14 cellular contexts compared by ENCODE assay signal in genomic region chr19:7979011-7979410, GRCh38. TPM values are rescaled to one million over a fixed set of nuclear protein-coding genes. Genes with fewer than 3 reads are reported as not detected.
DNase-seq lines count a peak whose midpoint lies in the region; ATAC-seq, FAIRE-seq and TF ChIP-seq lines count a peak whose summit lies in the region.
"Had no signal": no experiment of that assay in that cellular context is flagged by ENCODE, and none has a peak within 500 bp of the region (broad histone marks: within the 10 kb centered on the region; RNA-seq: fewer than 3 reads in every experiment).

No MANE protein-coding gene starts in this region.

- H3K4me3 ChIP-seq in keratinocyte (ENCODE audit: control insufficient read depth in 2 of 3, extremely low read depth in 1 of 3, insufficient read depth in 2 of 3, low read depth in 1 of 3, low read length in 3 of 3) (no peak overlapping the region), osteoblast (ENCODE audit: insufficient read depth, low read length) (no peak overlapping the region), heart right ventricle (no peak overlapping the region), tibial artery (no peak overlapping the region)
- H3K4me3 ChIP-seq: HAP-1, SJCRH30 had no signal

- H4K20me1 ChIP-seq in keratinocyte (ENCODE audit: control insufficient read depth, extremely low read depth, insufficient read depth, low read length) (peaks cover 26% of the 10 kb centered on the region), osteoblast (ENCODE audit: insufficient read depth, low read length) (peaks cover 46% of the 10 kb centered on the region)

- peaks cover 45 to 46% of the 10 kb centered on the region in 2 experiments for H3K36me3 ChIP-seq in keratinocyte (ENCODE audit: control insufficient read depth in 2 of 2, extremely low read depth in 1 of 2, insufficient read depth in 2 of 2, low read length in 2 of 2)
- peaks cover 66% of the 10 kb centered on the region for H3K36me3 ChIP-seq in osteoblast (ENCODE audit: insufficient read depth, low read length)
- H3K36me3 ChIP-seq in heart right ventricle: peaks cover 0 to 95% (median 34%) of the 10 kb centered on the region in 9 donors
- H3K36me3 ChIP-seq in tibial artery: peaks cover 26 to 94% (median 90%) of the 10 kb centered on the region in 3 donors

- H3K4me1 ChIP-seq in keratinocyte (ENCODE audit: control insufficient read depth, extremely low read depth, insufficient read depth, low read length) (peaks cover 25% of the 10 kb centered on the region), osteoblast (ENCODE audit: insufficient read depth, low read length) (no peaks in the 10 kb centered on the region), heart right ventricle (peaks cover 0 to 52% (median 28%) of the 10 kb centered on the region in 9 donors), tibial artery (peaks cover 0 to 4% (median 0%) of the 10 kb centered on the region in 4 donors)
- H3K4me1 ChIP-seq: HAP-1, SJCRH30 had no signal

- H3K4me2 ChIP-seq in keratinocyte (ENCODE audit: control insufficient read depth, extremely low read depth, insufficient read depth, low read depth, low read length) (no peak overlapping the region), osteoblast (ENCODE audit: insufficient read depth, low read length) (no peak overlapping the region)

- H3K79me2 ChIP-seq in keratinocyte (ENCODE audit: control insufficient read depth, insufficient read depth, low read length) (peaks cover 64% of the 10 kb centered on the region), osteoblast (ENCODE audit: insufficient read depth, low read length) (peaks cover 45% of the 10 kb centered on the region)

- no peak overlapping the region for H2AFZ ChIP-seq in keratinocyte (ENCODE audit: control insufficient read depth, low read length)
- H2AFZ ChIP-seq in osteoblast (ENCODE audit: low read length): no peak overlapping the region

- H3K9ac ChIP-seq in keratinocyte (ENCODE audit: control insufficient read depth, extremely low read depth, insufficient read depth, low read length): no peak overlapping the region

- 80 to 85% methylated on average over 10 of the region's 10 CpGs for WGBS in heart right ventricle, 2 donors

- no peak for ATAC-seq in heart right ventricle
- ATAC-seq in GM18498 (IDR thresholded peaks at IDR 0.05; ENCODE audit: unreplicated experiment): no peak

- H3K9me3 ChIP-seq in keratinocyte (ENCODE audit: control insufficient read depth, low read depth, low read length): no peaks in the 10 kb centered on the region
- no peaks in the 10 kb centered on the region for H3K9me3 ChIP-seq in osteoblast (ENCODE audit: low read depth, low read length)
- no peaks in the 10 kb centered on the region for H3K9me3 ChIP-seq in heart right ventricle
- no peaks in the 10 kb centered on the region for H3K9me3 ChIP-seq in tibial artery
- H3K9me3 ChIP-seq: HAP-1, SJCRH30 had no signal

- dilution Hi-C loops in keratinocyte (cut with MboI; ENCODE audit: extremely low pct_ligation_motif_present, low sequenced_read_pairs): no loop called here

- H3K27me3 ChIP-seq in keratinocyte (ENCODE audit: control insufficient read depth, extremely low read depth, insufficient read depth, low read length) (no peaks in the 10 kb centered on the region), osteoblast (ENCODE audit: insufficient read depth, low read length) (no peaks in the 10 kb centered on the region), heart right ventricle (no peaks in the 10 kb centered on the region), tibial artery (no peaks in the 10 kb centered on the region)
- H3K27me3 ChIP-seq: SJCRH30 had no signal

- intact Hi-C loops in heart right ventricle (cut with DNase I) (loop anchor here in 2 of 10 donors (10.0 kb wide), 1 partner anchor 176 kb away; no protein-coding TSS in a partner anchor), tibial artery (cut with DNase I; ENCODE audit: low total_unique reads) (no loop called here)

- no peak overlapping the region for H3K27ac ChIP-seq in VCaP
- peak overlapping the region; percentile 55 for H3K27ac ChIP-seq in keratinocyte (ENCODE audit: control insufficient read depth, insufficient read depth, low read length)
- no peak overlapping the region for H3K27ac ChIP-seq in osteoblast (ENCODE audit: low read depth, low read length)
- no peak overlapping the region for H3K27ac ChIP-seq in heart right ventricle
- H3K27ac ChIP-seq in tibial artery: no peak overlapping the region
- H3K27ac ChIP-seq: SJCRH30 had no signal

- TF ChIP-seq CTCF in VCaP (conservative IDR thresholded peaks at IDR 0.05): 0 out of 2 replicates have a peak, but pooled peaks have one; percentile 5
- peak in 2 of 3 experiments; percentile 66 to 75 for TF ChIP-seq CTCF in keratinocyte (optimal IDR thresholded peaks at IDR 0.05 in 1 of 3, IDR thresholded peaks at IDR 0.05 in 1 of 3, conservative IDR thresholded peaks at IDR 0.05 in 1 of 3; ENCODE audit: extremely low read depth in 1 of 3, insufficient read depth in 2 of 3, low read length in 3 of 3)
- no peak for TF ChIP-seq CTCF in osteoblast (IDR thresholded peaks at IDR 0.05; ENCODE audit: extremely low read depth, low read depth, low read length)
- TF ChIP-seq CTCF in heart right ventricle (IDR thresholded peaks at IDR 0.05): no peak
- TF ChIP-seq CTCF in tibial artery (IDR thresholded peaks at IDR 0.05): no peak

- DNase-seq in DMS79 (lab: John Stamatoyannopoulos, UW): peak; percentile 26
- no peak for DNase-seq in keratinocyte (ENCODE audit: low read depth, low spot score)
- peak; percentile 58 for DNase-seq in osteoblast (ENCODE audit: insufficient read length, low spot score, missing footprints)
- no peak for DNase-seq in heart right ventricle
- no peak for DNase-seq in tibial artery
- DNase-seq: AML-193, NCI-H187 treated with DMSO at 0.1 percent for 48 hours, NCI-H345, NCI-H526, SJCRH30 had no signal

- H3K9me1 ChIP-seq in keratinocyte (ENCODE audit: control insufficient read depth, extremely low read depth, insufficient read depth, low read length): peaks cover 2% of the 10 kb centered on the region

- FAIRE-seq in keratinocyte (lab: Jason Lieb, UNC): no peak

RNA-seq across cellular contexts. Expression of gene ELAVL1, which starts 26.4 kb away (rescaled TPM):
- polyA plus RNA-seq in keratinocyte (32.6 to 96.8 TPM (median 46.9 TPM) in 3 replicates), heart right ventricle (10 to 100 TPM; 11.6 to 31.7 TPM)
- polyA plus RNA-seq in keratinocyte (2011; ENCODE audit: low read depth): 52.0 TPM
- polyA plus RNA-seq in keratinocyte (2011; cell fraction: cytosol; rRNA removed): 62.0 and 62.8 TPM in 2 replicates
- 41.0 and 46.6 TPM in 2 replicates for polyA plus RNA-seq in keratinocyte (2011; cell fraction: nucleus; rRNA removed)
- polyA plus RNA-seq in keratinocyte (2012; ENCODE audit: low replicate concordance): 33.9 and 74.6 TPM in 2 replicates
- polyA minus RNA-seq in keratinocyte: 39.0 to 89.0 TPM (median 56.0 TPM) in 3 replicates
- 52.0 TPM for polyA minus RNA-seq in keratinocyte (2011; cell fraction: cytosol; rRNA and poly(A)+ RNA removed)
- polyA minus RNA-seq in keratinocyte (2011; cell fraction: nucleus; rRNA and poly(A)+ RNA removed): 16.2 and 23.0 TPM in 2 replicates
- total RNA-seq in osteoblast (23.0 and 25.7 TPM in 2 replicates), heart right ventricle (10 to 100 TPM; 44.2 to 60.1 (median 55.3) TPM)

RNA-seq across cellular contexts. Expression of gene TIMM44, which starts 35.5 kb away (rescaled TPM):
- polyA plus RNA-seq in keratinocyte (32.4 to 37.1 TPM (median 34.8 TPM) in 3 replicates), heart right ventricle (100 to 1,000 TPM; 110 to 188 TPM)
- polyA plus RNA-seq in keratinocyte (2011; ENCODE audit: low read depth): 29.0 TPM
- 23.2 and 44.5 TPM in 2 replicates for polyA plus RNA-seq in keratinocyte (2011; cell fraction: cytosol; rRNA removed)
- 48.6 and 57.5 TPM in 2 replicates for polyA plus RNA-seq in keratinocyte (2011; cell fraction: nucleus; rRNA removed)
- polyA plus RNA-seq in keratinocyte (2012; ENCODE audit: low replicate concordance): 43.7 and 46.1 TPM in 2 replicates
- 15.3 to 25.4 TPM (median 20.0 TPM) in 3 replicates for polyA minus RNA-seq in keratinocyte
- polyA minus RNA-seq in keratinocyte (2011; cell fraction: cytosol; rRNA and poly(A)+ RNA removed): 40.5 TPM
- 23.8 and 25.2 TPM in 2 replicates for polyA minus RNA-seq in keratinocyte (2011; cell fraction: nucleus; rRNA and poly(A)+ RNA removed)
- total RNA-seq in osteoblast (52.5 and 55.4 TPM in 2 replicates), heart right ventricle (10 to 100 TPM; 54.9 to 97.5 (median 71.4) TPM)

RNA-seq across cellular contexts. Expression of gene CTXN1, which starts 53.1 kb away (rescaled TPM):
- polyA plus RNA-seq in keratinocyte (0.41 to 2.1 TPM (median 1.5 TPM) in 3 replicates), heart right ventricle (under 1 TPM in 1 of 2 donors, not detected in 1; 0.74 TPM)
- polyA plus RNA-seq in keratinocyte (2011; ENCODE audit: low read depth): 1.2 TPM
- 1.9 and 10.7 TPM in 2 replicates for polyA plus RNA-seq in keratinocyte (2011; cell fraction: cytosol; rRNA removed)
- polyA plus RNA-seq in keratinocyte (2011; cell fraction: nucleus; rRNA removed): 1.7 and 3.9 TPM in 2 replicates
- polyA plus RNA-seq in keratinocyte (2012; ENCODE audit: low replicate concordance): 5.0 and 6.3 TPM in 2 replicates
- 0.22 to 2.0 TPM (median 0.30 TPM) in 3 replicates for polyA minus RNA-seq in keratinocyte
- polyA minus RNA-seq in keratinocyte (2011; cell fraction: cytosol; rRNA and poly(A)+ RNA removed): 30.5 TPM
- polyA minus RNA-seq in keratinocyte (2011; cell fraction: nucleus; rRNA and poly(A)+ RNA removed): 0.62 and 4.4 TPM in 2 replicates
- total RNA-seq in osteoblast (1.5 and 2.5 TPM in 2 replicates), heart right ventricle (under 1 TPM in 6 of 10 donors, not detected in 4; 0.18 to 0.44 (median 0.24) TPM)
- polyA plus RNA-seq: IgD-negative memory B cell had no signal

RNA-seq across cellular contexts. Expression of gene SNAPC2, which starts 58.9 kb away (rescaled TPM):
- polyA plus RNA-seq in keratinocyte: 10.7 to 15.5 TPM (median 10.8 TPM) in 3 replicates
- 5.6 TPM for polyA plus RNA-seq in keratinocyte (2011; ENCODE audit: low read depth)
- 8.6 and 20.3 TPM in 2 replicates for polyA plus RNA-seq in keratinocyte (2011; cell fraction: cytosol; rRNA removed)
- 6.8 and 12.3 TPM in 2 replicates for polyA plus RNA-seq in keratinocyte (2011; cell fraction: nucleus; rRNA removed)
- polyA plus RNA-seq in keratinocyte (2012; ENCODE audit: low replicate concordance): 20.4 and 21.6 TPM in 2 replicates
- polyA minus RNA-seq in keratinocyte: 5.8 to 18.7 TPM (median 15.3 TPM) in 3 replicates
- polyA minus RNA-seq in keratinocyte (2011; cell fraction: cytosol; rRNA and poly(A)+ RNA removed): 15.5 TPM
- 6.1 and 6.4 TPM in 2 replicates for polyA minus RNA-seq in keratinocyte (2011; cell fraction: nucleus; rRNA and poly(A)+ RNA removed)
- total RNA-seq in osteoblast: 16.8 and 18.5 TPM in 2 replicates
- total RNA-seq in heart right ventricle: 10 to 100 TPM in 3 of 10 donors, 1 to 10 TPM in 7; 5.7 to 12.9 (median 9.5) TPM
- polyA plus RNA-seq in heart right ventricle: 10 to 100 TPM in 1 of 2 donors, 1 to 10 TPM in 1; 7.3 to 26.1 TPM

Comparison
In these comparisons a context has a peak if more than half of its experiments do, and no peak if none do; other contexts are left out.
1. DNase-seq: peak in DMS79 (single experiment) and osteoblast (single experiment); none in keratinocyte (single experiment), heart right ventricle (0 of 2) and tibial artery (0 of 2).
2. CTCF ChIP-seq: peak in VCaP (single experiment) and keratinocyte (2 of 3); none in osteoblast (single experiment), heart right ventricle (0 of 9) and tibial artery (0 of 2).